24 cellular contexts compared by ENCODE assay signal in the genomic region with DNA sequence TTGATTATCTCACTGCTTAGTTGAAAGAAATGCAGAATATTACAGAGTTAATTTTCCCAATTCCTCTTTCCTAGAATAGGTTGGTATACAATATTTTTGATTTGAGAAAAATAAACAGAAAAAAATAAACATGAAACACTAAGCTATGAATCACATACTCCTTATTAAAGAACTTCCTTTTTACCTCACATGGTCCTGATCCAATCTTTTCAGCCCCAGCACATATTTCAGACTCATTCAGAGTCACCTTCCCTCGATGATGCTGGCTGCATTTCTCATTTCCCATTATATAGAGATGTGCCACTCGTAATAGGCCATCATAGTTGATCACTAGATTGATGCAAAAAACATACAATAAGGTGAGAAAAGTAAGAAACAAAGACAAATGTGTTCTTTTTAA.
DNase-seq lines count a peak whose midpoint lies in the region; ATAC-seq, FAIRE-seq and TF ChIP-seq lines count a peak whose summit lies in the region.
"Had no signal": no experiment of that assay in that cellular context is flagged by ENCODE, and none has a peak within 500 bp of the region (broad histone marks: within the 10 kb centered on the region; RNA-seq: fewer than 3 reads in every experiment).

No MANE protein-coding gene starts in this region.

- FAIRE-seq in endothelial cell of umbilical vein (lab: Jason Lieb, UNC): no peak
- FAIRE-seq: GM12891, H54 had no signal

- BruUV-seq in Panc1 (replicated peaks; lab: Mats Ljungman, UMichigan) (no TSS peak), endothelial cell of umbilical vein (replicated peaks; lab: Mats Ljungman, UMichigan) (no TSS peak)

- no peak for TF ChIP-seq CTCF in left ventricle myocardium inferior (IDR thresholded peaks at IDR 0.05; ENCODE audit: borderline replicate concordance)
- no peak for TF ChIP-seq CTCF in Panc1 (IDR thresholded peaks at IDR 0.05)
- TF ChIP-seq CTCF in endothelial cell of umbilical vein (IDR thresholded peaks at IDR 0.05; ENCODE audit: extremely low read depth in 1 of 2, insufficient read depth in 1 of 2, low read depth in 1 of 2, low read length in 2 of 2): no peak
- no peak for TF ChIP-seq CTCF in smooth muscle cell (IDR thresholded peaks at IDR 0.05; ENCODE audit: borderline replicate concordance, insufficient read depth, poor library complexity, severe bottlenecking)
- TF ChIP-seq CTCF in GM10248 (IDR thresholded peaks at IDR 0.05; ENCODE audit: control extremely low read depth, extremely low read depth, low read depth, missing control alignments): no peak
- no peak for TF ChIP-seq CTCF in colonic mucosa (IDR thresholded peaks at IDR 0.05)

- H3K9ac ChIP-seq in endothelial cell of umbilical vein (replicated peaks; ENCODE audit: extremely low read depth, insufficient read depth, low read length) (no peak overlapping the region), smooth muscle cell (ENCODE audit: low read depth) (no peak overlapping the region), colonic mucosa (ENCODE audit: low read depth in 2 of 2, low read length in 2 of 2) (no peak overlapping the region)
- H3K9ac ChIP-seq: BLaER1 treated with 17β-estradiol and CSF1 and Interleukin-3, amounts not matched to agents 10 nM and 100 nM had no signal

- ATAC-seq in left ventricle myocardium superior: no peak
- ATAC-seq in Panc1: 0 out of 2 replicates have a peak, but pooled peaks have one; percentile 45

- H3F3A ChIP-seq in smooth muscle cell (ENCODE audit: low read depth): no peaks in the 10 kb centered on the region

- DNase-seq in left ventricle myocardium inferior (no peak), left ventricle myocardium superior (no peak), Panc1 (ENCODE audit: low read depth, low spot score) (peak; percentile 81), endothelial cell of umbilical vein (ENCODE audit: low read depth, low spot score) (no peak), smooth muscle cell (lab: John Stamatoyannopoulos, UW; ENCODE audit: unreplicated experiment) (no peak), GM10248 (ENCODE audit: extremely low spot score) (no peak), colonic mucosa (no peak), nucleus accumbens (lab: John Stamatoyannopoulos, UW) (no peak)
- DNase-seq: AML-193; CD4-positive, alpha-beta T cell; GDM1; Karpas-422; NCI-H1105; NCI-H1436 treated with DMSO at 0.1 percent for 48 hours; NCI-H187 treated with DMSO at 0.1 percent for 48 hours; NCI-H446; NCI-H524 treated with DMSO at 0.1 percent for 48 hours; NCI-H774; Right ventricle myocardium superior; RPMI8226 had no signal

- CTCF ChIA-PET in Panc1 (lab: Charles Lee): no interaction called here
- CTCF ChIA-PET in endothelial cell of umbilical vein (lab: Charles Lee): interaction anchor here (1.4 to 2.0 kb wide), 2 partner anchors 11 to 204 kb away, joined by 3 to 6 read pairs; no protein-coding TSS in a partner anchor
- CTCF ChIA-PET in GM10248 (lab: Yijun Ruan, JAX): no interaction called here

- POLR2A ChIA-PET in Panc1 (lab: Charles Lee): no interaction called here
- POLR2A ChIA-PET in endothelial cell of umbilical vein (lab: Charles Lee): no interaction called here
- POLR2A ChIA-PET in GM10248 (lab: Yijun Ruan, JAX): no interaction called here

- H3K36me3 ChIP-seq in left ventricle myocardium inferior (peaks cover 4% of the 10 kb centered on the region), Panc1 (ENCODE audit: control insufficient read depth, insufficient read depth, low read length) (no peaks in the 10 kb centered on the region), endothelial cell of umbilical vein (ENCODE audit: control insufficient read depth in 2 of 2, extremely low read depth in 1 of 2, insufficient read depth in 2 of 2, low read length in 2 of 2) (no peaks in the 10 kb centered on the region), smooth muscle cell (ENCODE audit: low read depth) (no peaks in the 10 kb centered on the region), colonic mucosa (no peaks in the 10 kb centered on the region)
- H3K36me3 ChIP-seq: SJSA1 had no signal

- no peaks in the 10 kb centered on the region for H3K9me3 ChIP-seq in left ventricle myocardium inferior (replicated peaks)
- no peaks in the 10 kb centered on the region for H3K9me3 ChIP-seq in Panc1 (ENCODE audit: control insufficient read depth, insufficient read depth, low read depth, low read length)
- H3K9me3 ChIP-seq in endothelial cell of umbilical vein (replicated peaks; ENCODE audit: control insufficient read depth, insufficient read depth, low read length): no peaks in the 10 kb centered on the region
- H3K9me3 ChIP-seq in smooth muscle cell (replicated peaks; ENCODE audit: low read depth): no peaks in the 10 kb centered on the region
- no peaks in the 10 kb centered on the region for H3K9me3 ChIP-seq in colonic mucosa
- H3K9me3 ChIP-seq: BLaER1 treated with 17β-estradiol and CSF1 and Interleukin-3, amounts not matched to agents 10 nM and 100 nM; SJSA1 had no signal

- no peak overlapping the region for H3K4me3 ChIP-seq in left ventricle myocardium inferior
- H3K4me3 ChIP-seq in Panc1 (ENCODE audit: low read depth in 2 of 2, low read length in 2 of 2): no peak overlapping the region
- H3K4me3 ChIP-seq in endothelial cell of umbilical vein (replicated peaks in 1 of 3; ENCODE audit: insufficient read depth in 1 of 3, low read depth in 1 of 3, low read length in 3 of 3): no peak overlapping the region
- H3K4me3 ChIP-seq in smooth muscle cell: no peak overlapping the region
- no peak overlapping the region for H3K4me3 ChIP-seq in colonic mucosa
- H3K4me3 ChIP-seq: BLaER1 treated with 17β-estradiol and CSF1 and Interleukin-3, amounts not matched to agents 10 nM and 100 nM; SJSA1 had no signal

- H4K20me1 ChIP-seq in endothelial cell of umbilical vein (replicated peaks; ENCODE audit: control insufficient read depth, extremely low read depth, insufficient read depth, low read length) (no peaks in the 10 kb centered on the region), smooth muscle cell (ENCODE audit: low read depth) (no peaks in the 10 kb centered on the region)

- peak overlapping the region; percentile 22 for H3K27ac ChIP-seq in left ventricle myocardium inferior (replicated peaks)
- H3K27ac ChIP-seq in Panc1 (ENCODE audit: low read length): no peak overlapping the region
- H3K27ac ChIP-seq in endothelial cell of umbilical vein (ENCODE audit: insufficient read depth, low read depth, low read length): no peak overlapping the region
- H3K27ac ChIP-seq in smooth muscle cell (ENCODE audit: low read depth): peak overlapping the region; percentile 21
- H3K27ac ChIP-seq in colonic mucosa: no peak overlapping the region
- H3K27ac ChIP-seq: BLaER1 treated with 17β-estradiol and CSF1 and Interleukin-3, amounts not matched to agents 10 nM and 100 nM; SJSA1 had no signal

- TF ChIP-seq POLR2A in endothelial cell of umbilical vein (IDR thresholded peaks at IDR 0.05; ENCODE audit: low read depth, low read length): no peak

- dilution Hi-C loops in endothelial cell of umbilical vein (cut with MboI; ENCODE audit: extremely low pct_ligation_motif_present, low sequenced_read_pairs): no loop called here

- WGBS in smooth muscle cell (ENCODE audit: low lambda C conversion rate): 92% methylated on average over 2 of the region's 2 CpGs

- H3K27me3 ChIP-seq in left ventricle myocardium inferior (ENCODE audit: low read depth) (no peaks in the 10 kb centered on the region), Panc1 (ENCODE audit: control insufficient read depth, insufficient read depth, low read length) (no peaks in the 10 kb centered on the region), endothelial cell of umbilical vein (ENCODE audit: control insufficient read depth in 2 of 2, insufficient read depth in 2 of 2, low read length in 2 of 2) (no peaks in the 10 kb centered on the region), smooth muscle cell (ENCODE audit: low read depth) (no peaks in the 10 kb centered on the region), colonic mucosa (no peaks in the 10 kb centered on the region)
- H3K27me3 ChIP-seq: BLaER1 treated with 17β-estradiol and CSF1 and Interleukin-3, amounts not matched to agents 10 nM and 100 nM; SJSA1 had no signal

- H3K4me1 ChIP-seq in left ventricle myocardium inferior: no peaks in the 10 kb centered on the region
- no peaks in the 10 kb centered on the region for H3K4me1 ChIP-seq in Panc1 (ENCODE audit: control insufficient read depth, insufficient read depth, low read length)
- peaks cover 3% of the 10 kb centered on the region for H3K4me1 ChIP-seq in endothelial cell of umbilical vein (ENCODE audit: control insufficient read depth, extremely low read depth, insufficient read depth, low read length)
- no peaks in the 10 kb centered on the region for H3K4me1 ChIP-seq in smooth muscle cell (ENCODE audit: low read depth)
- no peaks in the 10 kb centered on the region for H3K4me1 ChIP-seq in colonic mucosa

- H3K4me2 ChIP-seq in endothelial cell of umbilical vein (ENCODE audit: insufficient read depth, low read length) (no peak overlapping the region), smooth muscle cell (peak overlapping the region; percentile 51)
- H3K4me2 ChIP-seq: BLaER1 treated with 17β-estradiol and CSF1 and Interleukin-3, amounts not matched to agents 10 nM and 100 nM had no signal

- peak overlapping the region; percentile 66 for H2AFZ ChIP-seq in endothelial cell of umbilical vein (ENCODE audit: low read depth, low read length)
- peak overlapping the region; percentile 45 for H2AFZ ChIP-seq in smooth muscle cell (ENCODE audit: low read depth)

- intact Hi-C loops in left ventricle myocardium inferior (cut with micrococcal nuclease) (no loop called here), left ventricle myocardium superior (cut with micrococcal nuclease) (no loop called here), Panc1 (cut with micrococcal nuclease; ENCODE audit: unreplicated experiment) (no loop called here), endothelial cell of umbilical vein (cut with micrococcal nuclease) (no loop called here), colonic mucosa (cut with DNase I) (no loop called here)

- in situ Hi-C loops in Panc1 (cut with HindIII; ENCODE audit: low pct_unique_long_range_greater_than_20kb, low sequenced_read_pairs): no loop called here

- no peaks in the 10 kb centered on the region for H3K9me1 ChIP-seq in endothelial cell of umbilical vein (replicated peaks; ENCODE audit: control insufficient read depth, extremely low read depth, insufficient read depth, low read length)

- H3K79me2 ChIP-seq in endothelial cell of umbilical vein (ENCODE audit: control insufficient read depth, insufficient read depth, low read length) (no peaks in the 10 kb centered on the region), smooth muscle cell (ENCODE audit: low read depth) (no peaks in the 10 kb centered on the region)

TF ChIP-seq in endothelial cell of umbilical vein, 7 proteins besides CTCF, POLR2A, EP300 and RAD21:
- TF ChIP-seq FOS (IDR thresholded peaks at IDR 0.05; ENCODE audit: borderline replicate concordance, insufficient read depth, low read length): peak; percentile 32
- TF ChIP-seq GATA2 (IDR thresholded peaks at IDR 0.05; ENCODE audit: insufficient read depth, insufficient read length, low read depth, low read length): peak; percentile 33
- TF ChIP-seq, protein P1, sequence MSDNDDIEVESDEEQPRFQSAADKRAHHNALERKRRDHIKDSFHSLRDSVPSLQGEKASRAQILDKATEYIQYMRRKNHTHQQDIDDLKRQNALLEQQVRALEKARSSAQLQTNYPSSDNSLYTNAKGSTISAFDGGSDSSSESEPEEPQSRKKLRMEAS (IDR thresholded peaks at IDR 0.05; ENCODE audit: insufficient read depth, insufficient read length): no peak

Comparison
In these comparisons a context has a peak if more than half of its experiments do, and no peak if none do; other contexts are left out.
1. H3K27ac ChIP-seq: peak in left ventricle myocardium inferior (single experiment) and smooth muscle cell (single experiment); none in Panc1 (single experiment), endothelial cell of umbilical vein (single experiment) and colonic mucosa (single experiment).